16 cellular contexts compared by ENCODE assay signal in the genomic region with DNA sequence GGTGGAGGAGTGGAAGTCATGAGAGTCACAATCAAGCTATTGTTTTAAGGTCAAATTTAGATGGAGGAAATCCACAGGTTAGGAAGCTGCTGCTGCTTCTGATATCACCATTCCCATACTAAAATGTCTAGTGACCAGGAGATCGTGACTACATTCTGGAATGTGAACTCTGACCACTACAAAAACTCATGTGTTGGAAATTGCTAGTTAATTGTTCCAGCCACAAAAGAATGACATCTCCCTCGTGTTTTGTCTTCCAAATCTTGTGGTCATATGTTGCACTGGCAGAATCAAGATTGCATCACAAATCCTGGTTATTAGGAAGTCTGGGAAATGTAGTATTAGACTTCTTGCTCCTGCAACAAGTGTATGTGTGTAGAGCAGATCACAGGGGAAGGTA.
DNase-seq lines count a peak whose midpoint lies in the region; ATAC-seq and TF ChIP-seq lines count a peak whose summit lies in the region.
"Had no signal": no experiment of that assay in that cellular context is flagged by ENCODE, and none has a peak within 500 bp of the region (broad histone marks: within the 10 kb centered on the region; RNA-seq: fewer than 3 reads in every experiment).

No MANE protein-coding gene starts in this region.

- DNase-seq in DMS53 (lab: John Stamatoyannopoulos, UW), result peak; percentile 30
- peak; percentile 45 for DNase-seq in NCI-H226
- no peak for DNase-seq in endothelial cell (ENCODE audit: low spot score)
- peak; percentile 83 to 99 for DNase-seq in lung microvascular endothelial cell (ENCODE audit: low read depth in 2 of 2)
- DNase-seq in substantia nigra (lab: John Stamatoyannopoulos, UW), result no peak
- DNase-seq in GM10248 (ENCODE audit: extremely low spot score), result no peak
- DNase-seq: activated CD4-positive, alpha-beta T cell treated with anti-CD3 and anti-CD28 coated beads for 36 hours; COR-L47; effector CD8-positive, alpha-beta T cell; KBM-7; NCI-H345; nucleus accumbens; stimulated activated CD4-positive, alpha-beta T cell treated with anti-CD3 and anti-CD28 coated beads, Interleukin-4, amount 100 ng/mL, for 1 hour had no signal

- H3K27ac ChIP-seq in substantia nigra (ENCODE audit: low read depth, low read length, poor library complexity, severe bottlenecking), result no peak overlapping the region

- TF ChIP-seq CTCF in endothelial cell (IDR thresholded peaks at IDR 0.05; ENCODE audit: unreplicated experiment) (no peak), GM10248 (IDR thresholded peaks at IDR 0.05; ENCODE audit: control extremely low read depth, extremely low read depth, low read depth, missing control alignments) (no peak)

- H3K27ac Mint-ChIP-seq in endothelial cell (ENCODE audit: unreplicated experiment), result peak overlapping the region; percentile 38
- H3K27ac Mint-ChIP-seq: activated CD4-positive, alpha-beta T cell treated with anti-CD3 and anti-CD28 coated beads for 36 hours had no signal

- ATAC-seq in GM19463 (IDR thresholded peaks at IDR 0.05; ENCODE audit: unreplicated experiment), result no peak
- no peak for ATAC-seq in HG02981 (IDR thresholded peaks at IDR 0.05; ENCODE audit: unreplicated experiment)
- ATAC-seq: activated CD4-positive, alpha-beta T cell treated with anti-CD3 and anti-CD28 coated beads for 36 hours; SK-N-SH treated with all-trans-retinoic acid at 6 μM for 48 hours had no signal

- no peaks in the 10 kb centered on the region for H3K36me3 Mint-ChIP-seq in endothelial cell (ENCODE audit: low read depth, unreplicated experiment)

- POLR2A ChIA-PET in GM10248 (lab: Yijun Ruan, JAX), result no interaction called here

- H3K4me3 Mint-ChIP-seq in endothelial cell (ENCODE audit: unreplicated experiment), result no peak overlapping the region
- H3K4me3 Mint-ChIP-seq: activated CD4-positive, alpha-beta T cell treated with anti-CD3 and anti-CD28 coated beads for 36 hours had no signal

- no peaks in the 10 kb centered on the region for H3K9me3 Mint-ChIP-seq in endothelial cell (ENCODE audit: unreplicated experiment)

- peaks cover 1% of the 10 kb centered on the region for H3K27me3 Mint-ChIP-seq in endothelial cell (ENCODE audit: unreplicated experiment)
- H3K27me3 Mint-ChIP-seq: activated CD4-positive, alpha-beta T cell treated with anti-CD3 and anti-CD28 coated beads for 36 hours had no signal

- CTCF ChIA-PET in GM10248 (lab: Yijun Ruan, JAX), result interaction anchor here (1.0 kb wide), 2 partner anchors 13 to 46 kb away, joined by 3 read pairs; no protein-coding TSS in a partner anchor

- peaks cover 7% of the 10 kb centered on the region for H3K4me1 Mint-ChIP-seq in endothelial cell (ENCODE audit: unreplicated experiment)
- H3K4me1 Mint-ChIP-seq: activated CD4-positive, alpha-beta T cell treated with anti-CD3 and anti-CD28 coated beads for 36 hours had no signal

Comparison
In these comparisons a context has a peak if more than half of its experiments do, and no peak if none do; other contexts are left out.
1. DNase-seq: peak in DMS53 (single experiment), NCI-H226 (single experiment) and lung microvascular endothelial cell (2 of 2); none in endothelial cell (single experiment), substantia nigra (0 of 49) and GM10248 (single experiment).